ENCODE assay signal across 1 cellular context in genomic region chr9:36190388-36191289, GRCh38.
TF ChIP-seq lines count a peak whose summit lies in the region.

Gene CLTA (plus strand): TSS chr9:36190921. CDS start chr9:36191057, 136 bp downstream.

TF ChIP-seq in HepG2, 621 proteins besides CTCF, POLR2A, EP300 and RAD21 (continued from another document and continues in another):
- TF ChIP-seq HNF1B (CRISPR knock-in tag; IDR thresholded peaks at IDR 0.05), result 0 out of 2 replicates have a peak, but pooled peaks have one; percentile 35
- peak; percentile 48 for TF ChIP-seq SRSF1 (optimal IDR thresholded peaks at IDR 0.05; ENCODE audit: low read depth, low read length)
- peak; percentile 86; the same call in 1 of the 2 replicates for TF ChIP-seq SP4 (CRISPR knock-in tag; IDR thresholded peaks at IDR 0.05)
- no peak; the same call in 1 of the 2 replicates for TF ChIP-seq ZSCAN12 (CRISPR knock-in tag; IDR thresholded peaks at IDR 0.05)
- no peak for TF ChIP-seq ZNF484 (CRISPR knock-in tag; IDR thresholded peaks at IDR 0.05; ENCODE audit: borderline replicate concordance, low read depth)
- TF ChIP-seq MTA1 (CRISPR knock-in tag; IDR thresholded peaks at IDR 0.05; ENCODE audit: borderline replicate concordance), result no peak; the same call in 1 of the 2 replicates
- no peak for TF ChIP-seq ZNF577 (CRISPR knock-in tag; IDR thresholded peaks at IDR 0.05; ENCODE audit: borderline replicate concordance, low read depth)
- TF ChIP-seq IRF2 (CRISPR knock-in tag; IDR thresholded peaks at IDR 0.05), result no peak
- no peak for TF ChIP-seq SMARCE1 (IDR thresholded peaks at IDR 0.05; ENCODE audit: borderline replicate concordance)
- peak; percentile 25 for TF ChIP-seq SRF (IDR thresholded peaks at IDR 0.05; ENCODE audit: low read depth, low read length)
- TF ChIP-seq SRY (CRISPR knock-in tag; IDR thresholded peaks at IDR 0.05), result no peak
- TF ChIP-seq LBX2 (CRISPR knock-in tag; IDR thresholded peaks at IDR 0.05; ENCODE audit: borderline replicate concordance), result no peak
- peak; percentile 95 for TF ChIP-seq ZNF574 (CRISPR knock-in tag; IDR thresholded peaks at IDR 0.05)
- no peak for TF ChIP-seq SRSF9 (IDR thresholded peaks at IDR 0.05; ENCODE audit: borderline replicate concordance, insufficient read depth, low read depth, low read length, poor library complexity, severe bottlenecking)
- TF ChIP-seq EED (CRISPR knock-in tag; IDR thresholded peaks at IDR 0.05), result no peak
- TF ChIP-seq ZNF652 (CRISPR knock-in tag; IDR thresholded peaks at IDR 0.05; ENCODE audit: borderline replicate concordance, low read depth), result no peak
- TF ChIP-seq PHF21A (CRISPR knock-in tag; IDR thresholded peaks at IDR 0.05), result peak; percentile 56; the same call in 1 of the 2 replicates
- TF ChIP-seq MYC (CRISPR knock-in tag; IDR thresholded peaks at IDR 0.05; ENCODE audit: borderline replicate concordance), result peak; percentile 87
- no peak for TF ChIP-seq BRCA1 (CRISPR knock-in tag; IDR thresholded peaks at IDR 0.05)
- TF ChIP-seq SALL2 (CRISPR knock-in tag; IDR thresholded peaks at IDR 0.05), result peak; percentile 94
- TF ChIP-seq TRAFD1 (CRISPR knock-in tag; IDR thresholded peaks at IDR 0.05; ENCODE audit: borderline replicate concordance), result no peak
- TF ChIP-seq NCOR1 (IDR thresholded peaks at IDR 0.05; ENCODE audit: borderline replicate concordance, low read length), result no peak
- peak; percentile 39; the same call in 1 of the 2 replicates for TF ChIP-seq TBX2 (CRISPR knock-in tag; IDR thresholded peaks at IDR 0.05; ENCODE audit: borderline replicate concordance)
- TF ChIP-seq ZNF281 (CRISPR knock-in tag; IDR thresholded peaks at IDR 0.05; ENCODE audit: borderline replicate concordance), result peak; percentile 10; the same call in 1 of the 2 replicates
- TF ChIP-seq MTF1 (CRISPR knock-in tag; IDR thresholded peaks at IDR 0.05), result 0 out of 2 replicates have a peak, but pooled peaks have one; percentile 14
- TF ChIP-seq GZF1 (CRISPR knock-in tag; IDR thresholded peaks at IDR 0.05), result 0 out of 2 replicates have a peak, but pooled peaks have one; percentile 44
- peak; percentile 30; the same call in 1 of the 2 replicates for TF ChIP-seq SMAD9 (CRISPR knock-in tag; IDR thresholded peaks at IDR 0.05)
- TF ChIP-seq MIER2 (CRISPR knock-in tag; IDR thresholded peaks at IDR 0.05), result no peak
- TF ChIP-seq ZNF629 (CRISPR knock-in tag; conservative IDR thresholded peaks at IDR 0.05), result 0 out of 2 replicates have a peak, but pooled peaks have one; percentile 36
- no peak; the same call in 1 of the 2 replicates for TF ChIP-seq HMG20B (CRISPR knock-in tag; conservative IDR thresholded peaks at IDR 0.05)
- TF ChIP-seq FUBP1 (CRISPR knock-in tag; IDR thresholded peaks at IDR 0.05; ENCODE audit: borderline replicate concordance), result no peak
- no peak for TF ChIP-seq CEBPB (IDR thresholded peaks at IDR 0.05; ENCODE audit: borderline replicate concordance, low read depth, low read length)
- TF ChIP-seq RERE (CRISPR knock-in tag; IDR thresholded peaks at IDR 0.05; ENCODE audit: low read depth), result no peak
- peak; percentile 56; the same call in 1 of the 2 replicates for TF ChIP-seq ZMYM3 (CRISPR knock-in tag; IDR thresholded peaks at IDR 0.05)
- no peak for TF ChIP-seq ZBTB7A (CRISPR knock-in tag; IDR thresholded peaks at IDR 0.05)
- no peak for TF ChIP-seq IKZF1 (IDR thresholded peaks at IDR 0.05)
- TF ChIP-seq ZBTB3 (CRISPR knock-in tag; IDR thresholded peaks at IDR 0.05; ENCODE audit: borderline replicate concordance, low read depth), result no peak; the same call in 1 of the 2 replicates
- TF ChIP-seq ZNF558 (CRISPR knock-in tag; IDR thresholded peaks at IDR 0.05; ENCODE audit: borderline replicate concordance), result peak; percentile 69; the same call in 1 of the 2 replicates
- no peak for TF ChIP-seq JUND (CRISPR knock-in tag; IDR thresholded peaks at IDR 0.05)
- TF ChIP-seq PAX8 (CRISPR knock-in tag; IDR thresholded peaks at IDR 0.05; ENCODE audit: borderline replicate concordance), result no peak
- TF ChIP-seq ZNF367 (CRISPR knock-in tag; IDR thresholded peaks at IDR 0.05; ENCODE audit: borderline replicate concordance), result peak; percentile 86; the same call in 1 of the 2 replicates
- no peak; the same call in 1 of the 2 replicates for TF ChIP-seq NR0B2 (CRISPR knock-in tag; IDR thresholded peaks at IDR 0.05)
- TF ChIP-seq MLX (CRISPR knock-in tag; IDR thresholded peaks at IDR 0.05), result no peak
- no peak for TF ChIP-seq HNF4G (IDR thresholded peaks at IDR 0.05; ENCODE audit: borderline replicate concordance, low read depth, low read length)
- no peak for TF ChIP-seq HNF4G (CRISPR knock-in tag; IDR thresholded peaks at IDR 0.05; ENCODE audit: borderline replicate concordance, low read depth)
- TF ChIP-seq JUN (CRISPR knock-in tag; IDR thresholded peaks at IDR 0.05), result peak; percentile 10; the same call in 1 of the 2 replicates
- TF ChIP-seq RFX1 (IDR thresholded peaks at IDR 0.05), result no peak
- peak; percentile 69 for TF ChIP-seq HOXA3 (CRISPR knock-in tag; IDR thresholded peaks at IDR 0.05)
- TF ChIP-seq SPEN (CRISPR knock-in tag; IDR thresholded peaks at IDR 0.05; ENCODE audit: low read depth), result peak; percentile 84
